In the genomic region with DNA sequence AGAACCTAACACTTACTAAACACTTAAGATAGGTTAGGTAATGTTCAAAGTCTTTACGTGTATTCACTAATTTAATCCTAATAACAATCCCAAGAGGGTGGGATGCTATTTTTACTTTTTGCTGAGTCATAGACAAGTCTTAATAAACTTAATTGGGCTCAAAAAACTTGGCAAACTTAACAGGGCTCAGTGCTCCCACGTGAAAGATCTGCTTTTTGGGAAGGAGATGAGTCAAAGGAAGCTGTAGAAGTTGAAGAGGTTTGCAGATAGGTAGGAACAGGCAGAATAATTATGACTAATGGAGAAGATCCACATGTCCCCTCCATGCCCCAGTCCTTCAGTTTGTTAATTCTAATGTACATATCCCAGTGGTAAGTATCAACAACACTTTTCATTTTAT, we compare ENCODE assay signal across 1 cellular context.
TF ChIP-seq lines count a peak whose summit lies in the region.

No MANE protein-coding gene starts in this region.

TF ChIP-seq in IMR-90, 13 proteins besides CTCF, POLR2A, EP300 and RAD21:
- TF ChIP-seq MAFK (IDR thresholded peaks at IDR 0.05; ENCODE audit: low read depth, low read length) (peak; percentile 60), ELK1 (IDR thresholded peaks at IDR 0.05; ENCODE audit: borderline replicate concordance, low read depth, low read length) (no peak), NFE2L2 (IDR thresholded peaks at IDR 0.05; ENCODE audit: low read depth, low read length) (peak; percentile 92)
